14 cellular contexts compared by ENCODE assay signal in genomic region chr12:77001181-77001758, GRCh38.
"Had no signal": no experiment of that assay in that cellular context is flagged by ENCODE, and none has a peak within 500 bp of the region (broad histone marks: within the 10 kb centered on the region; RNA-seq: fewer than 3 reads in every experiment).

No MANE protein-coding gene starts in this region.

- H3K27me3 ChIP-seq: breast epithelium, tibial artery had no signal

- H3K4me1 Mint-ChIP-seq: stimulated activated effector memory CD8-positive, alpha-beta T cell treated with anti-CD3 and anti-CD28 coated beads, Interleukin-12 subunit alpha, Interleukin-12 subunit beta, amount 100 ng/mL, for 72 hours had no signal

- H3K27ac Mint-ChIP-seq: activated CD4-positive, alpha-beta memory T cell treated with anti-CD3 and anti-CD28 coated beads, Interleukin-2, amount 10 ng/mL, durations not matched to agents 7 days and 5 days; activated naive CD8-positive, alpha-beta T cell treated with anti-CD3 and anti-CD28 coated beads, Interleukin-2, amount 10 ng/mL, durations not matched to agents 7 days and 5 days; progenitor cell of endocrine pancreas; stimulated activated effector memory CD8-positive, alpha-beta T cell treated with anti-CD3 and anti-CD28 coated beads, Interleukin-12 subunit alpha, Interleukin-12 subunit beta, amount 100 ng/mL, for 72 hours had no signal

- H3K4me3 Mint-ChIP-seq: activated CD4-positive, alpha-beta memory T cell treated with anti-CD3 and anti-CD28 coated beads, Interleukin-2, amount 10 ng/mL, durations not matched to agents 7 days and 5 days; activated naive CD8-positive, alpha-beta T cell treated with anti-CD3 and anti-CD28 coated beads, Interleukin-2, amount 10 ng/mL, durations not matched to agents 7 days and 5 days; stimulated activated effector memory CD8-positive, alpha-beta T cell treated with anti-CD3 and anti-CD28 coated beads, Interleukin-12 subunit alpha, Interleukin-12 subunit beta, amount 100 ng/mL, for 72 hours had no signal

- H3K9me3 Mint-ChIP-seq: activated CD4-positive, alpha-beta memory T cell treated with anti-CD3 and anti-CD28 coated beads, Interleukin-2, amount 10 ng/mL, durations not matched to agents 7 days and 5 days; stimulated activated effector memory CD8-positive, alpha-beta T cell treated with anti-CD3 and anti-CD28 coated beads, Interleukin-12 subunit alpha, Interleukin-12 subunit beta, amount 100 ng/mL, for 72 hours had no signal

- H3K36me3 ChIP-seq: breast epithelium, lower lobe of right lung, tibial artery had no signal

- DNase-seq: activated CD4-positive, alpha-beta memory T cell treated with anti-CD3 and anti-CD28 coated beads, Interleukin-2, amount 10 ng/mL, durations not matched to agents 7 days and 5 days; activated naive CD8-positive, alpha-beta T cell treated with anti-CD3 and anti-CD28 coated beads, Interleukin-2, amount 10 ng/mL, durations not matched to agents 7 days and 5 days; activated T-cell treated with anti-CD3 and anti-CD28 coated beads, Interleukin-2, amount 50 U/mL, for 48 hours; anterior cingulate cortex; dermis blood vessel endothelial cell; hippocampal formation; lower lobe of right lung; midbrain; small intestine; tibial artery had no signal

- H3K27ac ChIP-seq: breast epithelium, lower lobe of right lung, tibial artery had no signal

- H3K36me3 Mint-ChIP-seq: activated naive CD8-positive, alpha-beta T cell treated with anti-CD3 and anti-CD28 coated beads, Interleukin-2, amount 10 ng/mL, durations not matched to agents 7 days and 5 days; stimulated activated effector memory CD8-positive, alpha-beta T cell treated with anti-CD3 and anti-CD28 coated beads, Interleukin-12 subunit alpha, Interleukin-12 subunit beta, amount 100 ng/mL, for 72 hours had no signal

- H3K4me3 ChIP-seq: breast epithelium, lower lobe of right lung, tibial artery had no signal

- H3K4me1 ChIP-seq: breast epithelium, lower lobe of right lung had no signal

- ATAC-seq: lower lobe of right lung; right cardiac atrium; stimulated activated effector memory CD8-positive, alpha-beta T cell treated with anti-CD3 and anti-CD28 coated beads, Interleukin-12 subunit alpha, Interleukin-12 subunit beta, amount 100 ng/mL, for 72 hours had no signal
